In the genomic region with DNA sequence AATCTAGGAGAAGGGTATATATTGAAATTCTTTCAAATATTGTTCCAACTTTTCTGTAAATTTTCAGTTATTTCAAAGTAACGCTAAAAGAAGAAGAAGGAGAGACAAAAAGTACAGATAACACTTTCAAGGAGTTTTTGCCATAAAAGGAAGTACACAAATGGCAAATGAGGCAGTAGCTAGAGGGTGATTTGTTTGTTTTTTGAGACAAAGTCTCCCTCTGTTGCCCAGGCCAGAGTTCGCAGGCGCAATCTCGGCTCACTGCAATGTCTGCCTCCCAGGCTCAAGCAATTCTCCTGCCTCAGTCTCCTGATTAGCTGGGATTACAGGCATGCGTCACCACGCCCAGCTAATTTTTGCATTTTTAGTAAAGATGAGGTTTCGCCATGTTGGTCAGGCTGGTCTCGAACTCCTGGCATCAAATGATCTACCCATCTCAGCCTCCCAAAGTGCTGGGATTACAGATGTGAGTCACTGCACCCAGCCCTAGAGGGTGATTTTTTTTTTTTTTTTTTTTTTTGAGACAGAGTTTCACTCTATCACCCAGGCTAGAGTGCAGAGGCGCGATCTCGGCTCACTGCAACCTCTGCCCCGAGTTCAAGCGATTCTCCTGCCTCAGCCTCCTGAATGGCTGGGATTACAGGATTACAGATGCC, we compare ENCODE assay signal across 2 cellular contexts. TPM values are rescaled to one million over a fixed set of nuclear protein-coding genes. Genes with fewer than 3 reads are reported as not detected.
"Had no signal": no experiment of that assay in that cellular context is flagged by ENCODE, and none has a peak within 500 bp of the region (broad histone marks: within the 10 kb centered on the region; RNA-seq: fewer than 3 reads in every experiment).

No MANE protein-coding gene starts in this region.

RNA-seq across cellular contexts. Expression of a gene that starts 40.1 kb away (rescaled TPM):
- total RNA-seq: activated CD8-positive, alpha-beta T cell treated with anti-CD3 and anti-CD28 coated beads, Interleukin-2, amount 10 ng/mL, durations not matched to agents 7 days and 5 days; RPMI7951 had no signal
